18 cellular contexts compared by ENCODE assay signal in genomic region chrX:70577442-70577841, GRCh38.
"Had no signal": no experiment of that assay in that cellular context is flagged by ENCODE, and none has a peak within 500 bp of the region (broad histone marks: within the 10 kb centered on the region; RNA-seq: fewer than 3 reads in every experiment).

No MANE protein-coding gene starts in this region.

- H3K9me3 ChIP-seq: neutrophil, ovary, pancreas, prostate gland, sigmoid colon had no signal

- H3K4me3 ChIP-seq: neural progenitor cell, ovary, pancreas, prostate gland, psoas muscle, right atrium auricular region, right lobe of liver, sigmoid colon, skin epidermis, smooth muscle cell, spleen had no signal

- ATAC-seq: naive thymus-derived CD8-positive, alpha-beta T cell; natural killer cell; natural killer cell treated with Interleukin-12 subunit alpha and Interleukin-12 subunit beta and Interleukin-15 and Interleukin-18, amount 100 ng/mL, for 72 hours; pancreas; psoas muscle; right cardiac atrium; right lobe of liver; sciatic nerve had no signal

- H3K36me3 ChIP-seq: neural progenitor cell, neutrophil, ovary, pancreas, prostate gland, right atrium auricular region, right lobe of liver, sigmoid colon, spleen had no signal

- H3K27ac ChIP-seq: neural progenitor cell, neutrophil, ovary, pancreas, parathyroid adenoma, prostate gland, psoas muscle, right atrium auricular region, right lobe of liver, sigmoid colon, skin epidermis, spleen had no signal

- H3K4me1 ChIP-seq: neural progenitor cell, pancreas, parathyroid adenoma, prostate gland, psoas muscle, right atrium auricular region, right lobe of liver, sigmoid colon, spleen had no signal
